ENCODE assay signal across 8 cellular contexts in the genomic region with DNA sequence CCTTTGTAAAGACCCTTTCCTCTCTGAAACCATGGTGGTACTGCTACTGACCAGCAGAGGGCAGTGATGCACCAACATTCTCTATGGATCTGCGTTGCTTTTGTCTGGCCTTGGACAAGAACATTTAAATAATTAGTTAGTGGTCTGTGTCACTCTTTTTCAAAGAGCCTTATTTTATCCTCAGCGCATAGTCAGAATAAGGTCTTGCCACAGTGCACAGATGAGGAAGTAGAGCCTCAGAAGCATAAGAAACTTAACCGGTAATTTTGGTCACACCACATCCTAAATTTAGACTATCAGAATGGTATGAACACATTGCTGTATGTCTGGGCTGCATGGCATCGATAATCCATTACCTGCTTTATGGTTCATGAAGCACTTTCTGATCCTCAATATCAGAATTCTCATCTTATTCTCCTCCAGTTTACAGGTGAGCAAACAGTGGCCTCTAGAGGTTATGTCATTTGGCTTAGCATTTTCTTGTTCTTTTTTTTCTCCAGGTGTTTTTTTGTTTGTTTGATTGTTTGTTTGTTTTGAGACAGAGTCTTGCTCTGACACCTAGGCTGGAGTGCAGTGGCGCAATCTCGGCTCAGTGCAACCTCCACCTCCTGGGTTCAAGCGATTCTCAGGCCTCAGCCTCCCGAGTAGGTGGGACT. TPM values are rescaled to one million over a fixed set of nuclear protein-coding genes. Genes with fewer than 3 reads are reported as not detected.
DNase-seq lines count a peak whose midpoint lies in the region; ATAC-seq lines count a peak whose summit lies in the region.

No MANE protein-coding gene starts in this region.

- ATAC-seq in GM18907 (IDR thresholded peaks at IDR 0.05; ENCODE audit: unreplicated experiment) (peak; percentile 87), HG03108 (IDR thresholded peaks at IDR 0.05; ENCODE audit: unreplicated experiment) (peak; percentile 85), left lobe of liver (peak; percentile 84)

- DNase-seq in Ammon's horn (ENCODE audit: low spot score) (peak; percentile 91), NCI-H2227 treated with DMSO at 0.1 percent for 48 hours (lab: John Stamatoyannopoulos, UW) (peak; percentile 40), cerebellum (ENCODE audit: low spot score) (peak; percentile 79), left lobe of liver (ENCODE audit: low spot score) (peak; percentile 65)
- peak in 3 of 4 experiments; percentile 6 to 50 (median 8) for DNase-seq in activated CD4-positive, CD25-positive, alpha-beta regulatory T cell (lab: John Stamatoyannopoulos, UW)
- peak; percentile 40 to 42 for DNase-seq in stimulated activated CD4-positive, alpha-beta T cell treated with anti-CD3 and anti-CD28 coated beads, Interleukin-4, amount 100 ng/mL, for 48 hours (ENCODE audit: low read depth in 2 of 2)

RNA-seq across cellular contexts. Expression of gene IFT81, which starts 23.7 kb away (rescaled TPM):
- 49.3 TPM for total RNA-seq in cerebellum
- 2.3 TPM for total RNA-seq in left lobe of liver

RNA-seq across cellular contexts. Expression of gene C12orf76, which starts 52.1 kb away (rescaled TPM):
- 48.5 TPM for total RNA-seq in cerebellum
- total RNA-seq in left lobe of liver = 6.7 TPM

Comparison
In these comparisons a context has a peak if more than half of its experiments do, and no peak if none do; other contexts are left out.
1. Peak in every context shown above with its lines: DNase-seq and ATAC-seq.
2. DNase-seq: peak in every context shown above with its lines; median percentile 91 in Ammon's horn; 79 in cerebellum; 65 in left lobe of liver; 41 in stimulated activated CD4-positive, alpha-beta T cell treated with anti-CD3 and anti-CD28 coated beads, Interleukin-4, amount 100 ng/mL, for 48 hours; 40 in NCI-H2227 treated with DMSO at 0.1 percent for 48 hours; 8 in activated CD4-positive, CD25-positive, alpha-beta regulatory T cell.
3. RNA of gene IFT81, which starts 23.7 kb away (total RNA-seq): 49.3 TPM in cerebellum (single experiment); 2.3 TPM in left lobe of liver (single experiment); every median in the first group is over 10 times any median in the second.